Comparison of ENCODE assay signal across 20 cellular contexts in the genomic region with DNA sequence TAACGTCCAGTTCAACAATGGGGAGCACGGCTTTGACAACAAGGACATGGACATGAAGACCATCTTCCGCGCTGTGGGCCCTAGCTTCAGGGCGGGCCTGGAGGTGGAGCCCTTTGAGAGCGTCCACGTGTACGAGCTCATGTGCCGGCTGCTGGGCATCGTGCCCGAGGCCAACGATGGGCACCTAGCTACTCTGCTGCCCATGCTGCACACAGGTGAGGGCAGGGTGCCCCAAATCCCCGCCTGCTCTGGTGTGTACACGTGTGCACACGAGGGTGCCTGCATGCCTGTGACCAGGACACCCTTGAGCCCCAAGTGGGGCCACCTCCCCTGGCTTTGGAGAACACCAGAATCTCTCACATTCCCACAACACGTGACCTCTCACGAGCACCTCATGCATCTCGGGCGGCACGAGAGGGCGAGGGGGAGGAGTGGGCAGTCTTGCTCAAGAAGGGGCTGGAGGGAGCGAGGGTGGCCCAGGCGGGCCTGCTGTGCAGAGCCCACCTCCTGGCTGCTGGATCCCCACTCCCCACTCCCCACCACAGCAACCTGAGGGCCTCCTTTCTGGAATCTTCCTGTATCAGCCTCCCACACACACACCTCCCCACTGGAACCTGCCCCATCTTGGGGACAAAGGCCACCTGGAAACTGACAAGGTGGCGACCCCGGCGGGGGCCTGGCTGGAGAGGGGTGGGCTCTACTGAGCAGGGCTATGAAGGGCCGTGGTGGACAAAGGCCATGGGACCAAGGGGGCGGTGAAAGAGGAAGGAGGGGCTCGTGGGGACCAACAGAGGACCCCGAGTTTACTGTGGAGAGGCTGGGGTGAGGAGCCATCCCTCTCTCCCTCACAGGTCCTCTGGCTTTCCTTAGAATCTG. TPM values are rescaled to one million over a fixed set of nuclear protein-coding genes. Genes with fewer than 3 reads are reported as not detected.
"Had no signal": no experiment of that assay in that cellular context is flagged by ENCODE, and none has a peak within 500 bp of the region (broad histone marks: within the 10 kb centered on the region; RNA-seq: fewer than 3 reads in every experiment).

No MANE protein-coding gene starts in this region.

- H3K9me3 ChIP-seq: MG63, SK-N-SH had no signal

- FAIRE-seq: RCC 7860 had no signal

- H3K36me3 ChIP-seq: MG63 had no signal

- DNase-seq: KBM-7, MG63, NCI-H1092 treated with DMSO at 0.1 percent for 48 hours, NCI-H1436, NCI-H187, NCI-H2029, NCI-H2081 treated with DMSO at 0.1 percent for 48 hours, NCI-H2171, NCI-H226, NCI-H446, NCI-H510A treated with DMSO at 0.1 percent for 48 hours, NCI-H526, NCI-H82, RPMI8226, SHP77, SK-N-SH, SW 1271 had no signal

- H3K4me2 ChIP-seq: SK-N-SH had no signal

- H3K4me3 ChIP-seq: MG63 had no signal

RNA-seq across cellular contexts. Expression of a gene that starts 6.5 kb away (rescaled TPM):
- total RNA-seq: HT1080, SK-MEL-5 had no signal
